1 cellular context compared by ENCODE assay signal in the genomic region with DNA sequence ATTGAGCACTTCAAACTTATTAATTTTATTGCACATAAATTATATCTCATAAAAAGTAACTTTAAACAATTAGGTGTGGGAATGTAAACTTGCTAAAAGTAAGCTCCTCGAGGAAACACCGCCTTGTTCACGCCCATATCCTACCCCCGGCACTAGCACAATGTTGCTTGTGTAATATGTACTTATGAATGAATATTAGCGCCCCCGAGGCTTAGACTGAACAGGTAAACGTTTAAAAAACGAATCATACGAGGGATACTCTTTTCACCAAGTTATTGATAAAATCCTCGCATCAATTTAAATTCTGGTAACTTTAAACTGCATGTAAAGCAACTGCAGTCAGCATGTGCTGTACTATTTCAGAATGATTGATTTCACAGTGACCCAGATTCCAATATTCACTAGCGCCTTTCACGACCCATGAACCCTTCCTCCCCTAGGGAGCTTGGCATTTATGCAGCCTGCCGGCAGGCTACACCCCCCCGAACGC.
A peak's percentile ranks its signal among the peaks of the same experiment; 100 is the strongest.
TF ChIP-seq lines count a peak whose summit lies in the region.

No MANE protein-coding gene starts in this region.

TF ChIP-seq in HepG2, 621 proteins besides CTCF, POLR2A, EP300 and RAD21 (continues in another document):
- TF ChIP-seq NFIB (CRISPR knock-in tag; IDR thresholded peaks at IDR 0.05; ENCODE audit: borderline replicate concordance) (no peak), KLF6 (CRISPR knock-in tag; IDR thresholded peaks at IDR 0.05) (no peak), ZBTB4 (CRISPR knock-in tag; IDR thresholded peaks at IDR 0.05; ENCODE audit: borderline replicate concordance) (no peak), POLR2AphosphoS5 (IDR thresholded peaks at IDR 0.05; ENCODE audit: low read depth, low read length) (no peak), ZNF687 (CRISPR knock-in tag; IDR thresholded peaks at IDR 0.05) (no peak), ZNF550 (CRISPR knock-in tag; IDR thresholded peaks at IDR 0.05; ENCODE audit: borderline replicate concordance) (no peak), GLI4 (CRISPR knock-in tag; IDR thresholded peaks at IDR 0.05; ENCODE audit: borderline replicate concordance) (0 out of 2 replicates have a peak, but pooled peaks have one; percentile 75), ZMYM3 (CRISPR knock-in tag; IDR thresholded peaks at IDR 0.05) (no peak; the same call in 1 of the 2 replicates), KMT2A (CRISPR knock-in tag; IDR thresholded peaks at IDR 0.05) (no peak), NFKBIZ (CRISPR knock-in tag; IDR thresholded peaks at IDR 0.05) (no peak), ZNF879 (CRISPR knock-in tag; IDR thresholded peaks at IDR 0.05) (no peak), ZNF567 (CRISPR knock-in tag; IDR thresholded peaks at IDR 0.05; ENCODE audit: borderline replicate concordance) (no peak), ZNF549 (CRISPR knock-in tag; IDR thresholded peaks at IDR 0.05) (no peak), MTF1 (CRISPR knock-in tag; IDR thresholded peaks at IDR 0.05) (no peak), ZNF747 (CRISPR knock-in tag; IDR thresholded peaks at IDR 0.05; ENCODE audit: borderline replicate concordance) (no peak), TCF12 (IDR thresholded peaks at IDR 0.05) (no peak), TCF12 (CRISPR knock-in tag; IDR thresholded peaks at IDR 0.05) (no peak), PHF21A (CRISPR knock-in tag; IDR thresholded peaks at IDR 0.05) (no peak), SKIL (CRISPR knock-in tag; IDR thresholded peaks at IDR 0.05; ENCODE audit: borderline replicate concordance) (no peak), HNRNPLL (IDR thresholded peaks at IDR 0.05; ENCODE audit: low read depth, low read length, poor library complexity, severe bottlenecking) (no peak), ZBTB33 (CRISPR knock-in tag; IDR thresholded peaks at IDR 0.05) (no peak), TEF (CRISPR knock-in tag; IDR thresholded peaks at IDR 0.05) (peak; percentile 5; the same call in 1 of the 2 replicates), JDP2 (CRISPR knock-in tag; IDR thresholded peaks at IDR 0.05; ENCODE audit: borderline replicate concordance) (no peak), MED8 (CRISPR knock-in tag; IDR thresholded peaks at IDR 0.05; ENCODE audit: insufficient replicate concordance) (no peak), ZNF839 (CRISPR knock-in tag; IDR thresholded peaks at IDR 0.05; ENCODE audit: borderline replicate concordance) (no peak), ZNF775 (CRISPR knock-in tag; IDR thresholded peaks at IDR 0.05; ENCODE audit: borderline replicate concordance) (no peak), MBD4 (IDR thresholded peaks at IDR 0.05; ENCODE audit: borderline replicate concordance, low read length) (0 out of 2 replicates have a peak, but pooled peaks have one; percentile 38), ZNF773 (CRISPR knock-in tag; IDR thresholded peaks at IDR 0.05; ENCODE audit: borderline replicate concordance) (no peak), FIP1L1 (IDR thresholded peaks at IDR 0.05; ENCODE audit: borderline replicate concordance, insufficient read depth, low read depth, low read length) (no peak), ZNF432 (CRISPR knock-in tag; IDR thresholded peaks at IDR 0.05; ENCODE audit: borderline replicate concordance) (no peak), GATAD1 (CRISPR knock-in tag; IDR thresholded peaks at IDR 0.05) (no peak)
- TF ChIP-seq, protein P1, sequence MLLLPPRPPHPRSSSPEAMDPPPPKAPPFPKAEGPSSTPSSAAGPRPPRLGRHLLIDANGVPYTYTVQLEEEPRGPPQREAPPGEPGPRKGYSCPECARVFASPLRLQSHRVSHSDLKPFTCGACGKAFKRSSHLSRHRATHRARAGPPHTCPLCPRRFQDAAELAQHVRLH (CRISPR knock-in tag; IDR thresholded peaks at IDR 0.05; ENCODE audit: borderline replicate concordance, low read depth) = no peak
- TF ChIP-seq, protein P2, sequence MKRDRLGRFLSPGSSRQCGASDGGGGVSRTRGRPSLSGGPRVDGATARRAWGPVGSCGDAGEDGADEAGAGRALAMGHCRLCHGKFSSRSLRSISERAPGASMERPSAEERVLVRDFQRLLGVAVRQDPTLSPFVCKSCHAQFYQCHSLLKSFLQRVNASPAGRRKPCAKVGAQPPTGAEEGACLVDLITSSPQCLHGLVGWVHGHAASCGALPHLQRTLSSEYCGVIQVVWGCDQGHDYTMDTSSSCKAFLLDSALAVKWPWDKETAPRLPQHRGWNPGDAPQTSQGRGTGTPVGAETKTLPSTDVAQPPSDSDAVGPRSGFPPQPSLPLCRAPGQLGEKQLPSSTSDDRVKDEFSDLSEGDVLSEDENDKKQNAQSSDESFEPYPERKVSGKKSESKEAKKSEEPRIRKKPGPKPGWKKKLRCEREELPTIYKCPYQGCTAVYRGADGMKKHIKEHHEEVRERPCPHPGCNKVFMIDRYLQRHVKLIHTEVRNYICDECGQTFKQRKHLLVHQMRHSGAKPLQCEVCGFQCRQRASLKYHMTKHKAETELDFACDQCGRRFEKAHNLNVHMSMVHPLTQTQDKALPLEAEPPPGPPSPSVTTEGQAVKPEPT (CRISPR knock-in tag; IDR thresholded peaks at IDR 0.05; ENCODE audit: low read depth) = no peak
- TF ChIP-seq, protein P3, sequence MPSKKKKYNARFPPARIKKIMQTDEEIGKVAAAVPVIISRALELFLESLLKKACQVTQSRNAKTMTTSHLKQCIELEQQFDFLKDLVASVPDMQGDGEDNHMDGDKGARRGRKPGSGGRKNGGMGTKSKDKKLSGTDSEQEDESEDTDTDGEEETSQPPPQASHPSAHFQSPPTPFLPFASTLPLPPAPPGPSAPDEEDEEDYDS (CRISPR knock-in tag; IDR thresholded peaks at IDR 0.05) = no peak
- TF ChIP-seq, protein P4, sequence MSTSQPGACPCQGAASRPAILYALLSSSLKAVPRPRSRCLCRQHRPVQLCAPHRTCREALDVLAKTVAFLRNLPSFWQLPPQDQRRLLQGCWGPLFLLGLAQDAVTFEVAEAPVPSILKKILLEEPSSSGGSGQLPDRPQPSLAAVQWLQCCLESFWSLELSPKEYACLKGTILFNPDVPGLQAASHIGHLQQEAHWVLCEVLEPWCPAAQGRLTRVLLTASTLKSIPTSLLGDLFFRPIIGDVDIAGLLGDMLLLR (CRISPR knock-in tag; IDR thresholded peaks at IDR 0.05) = no peak
- TF ChIP-seq, protein P5, sequence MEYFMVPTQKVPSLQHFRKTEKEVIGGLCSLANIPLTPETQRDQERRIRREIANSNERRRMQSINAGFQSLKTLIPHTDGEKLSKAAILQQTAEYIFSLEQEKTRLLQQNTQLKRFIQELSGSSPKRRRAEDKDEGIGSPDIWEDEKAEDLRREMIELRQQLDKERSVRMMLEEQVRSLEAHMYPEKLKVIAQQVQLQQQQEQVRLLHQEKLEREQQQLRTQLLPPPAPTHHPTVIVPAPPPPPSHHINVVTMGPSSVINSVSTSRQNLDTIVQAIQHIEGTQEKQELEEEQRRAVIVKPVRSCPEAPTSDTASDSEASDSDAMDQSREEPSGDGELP (IDR thresholded peaks at IDR 0.05; ENCODE audit: borderline replicate concordance, low read depth) = no peak
- TF ChIP-seq, protein P6, sequence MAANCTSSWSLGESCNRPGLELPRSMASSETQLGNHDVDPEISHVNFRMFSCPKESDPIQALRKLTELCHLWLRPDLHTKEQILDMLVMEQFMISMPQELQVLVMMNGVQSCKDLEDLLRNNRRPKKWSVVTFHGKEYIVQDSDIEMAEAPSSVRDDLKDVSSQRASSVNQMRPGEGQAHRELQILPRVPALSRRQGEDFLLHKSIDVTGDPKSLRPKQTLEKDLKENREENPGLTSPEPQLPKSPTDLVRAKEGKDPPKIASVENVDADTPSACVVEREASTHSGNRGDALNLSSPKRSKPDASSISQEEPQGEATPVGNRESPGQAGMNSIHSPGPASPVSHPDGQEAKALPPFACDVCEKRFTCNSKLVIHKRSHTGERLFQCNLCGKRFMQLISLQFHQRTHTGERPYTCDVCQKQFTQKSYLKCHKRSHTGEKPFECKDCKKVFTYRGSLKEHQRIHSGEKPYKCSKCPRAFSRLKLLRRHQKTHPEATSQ (CRISPR knock-in tag; IDR thresholded peaks at IDR 0.05; ENCODE audit: borderline replicate concordance) = peak; percentile 68; the same call in 1 of the 2 replicates
